ENCODE assay signal across 9 cellular contexts in the genomic region with DNA sequence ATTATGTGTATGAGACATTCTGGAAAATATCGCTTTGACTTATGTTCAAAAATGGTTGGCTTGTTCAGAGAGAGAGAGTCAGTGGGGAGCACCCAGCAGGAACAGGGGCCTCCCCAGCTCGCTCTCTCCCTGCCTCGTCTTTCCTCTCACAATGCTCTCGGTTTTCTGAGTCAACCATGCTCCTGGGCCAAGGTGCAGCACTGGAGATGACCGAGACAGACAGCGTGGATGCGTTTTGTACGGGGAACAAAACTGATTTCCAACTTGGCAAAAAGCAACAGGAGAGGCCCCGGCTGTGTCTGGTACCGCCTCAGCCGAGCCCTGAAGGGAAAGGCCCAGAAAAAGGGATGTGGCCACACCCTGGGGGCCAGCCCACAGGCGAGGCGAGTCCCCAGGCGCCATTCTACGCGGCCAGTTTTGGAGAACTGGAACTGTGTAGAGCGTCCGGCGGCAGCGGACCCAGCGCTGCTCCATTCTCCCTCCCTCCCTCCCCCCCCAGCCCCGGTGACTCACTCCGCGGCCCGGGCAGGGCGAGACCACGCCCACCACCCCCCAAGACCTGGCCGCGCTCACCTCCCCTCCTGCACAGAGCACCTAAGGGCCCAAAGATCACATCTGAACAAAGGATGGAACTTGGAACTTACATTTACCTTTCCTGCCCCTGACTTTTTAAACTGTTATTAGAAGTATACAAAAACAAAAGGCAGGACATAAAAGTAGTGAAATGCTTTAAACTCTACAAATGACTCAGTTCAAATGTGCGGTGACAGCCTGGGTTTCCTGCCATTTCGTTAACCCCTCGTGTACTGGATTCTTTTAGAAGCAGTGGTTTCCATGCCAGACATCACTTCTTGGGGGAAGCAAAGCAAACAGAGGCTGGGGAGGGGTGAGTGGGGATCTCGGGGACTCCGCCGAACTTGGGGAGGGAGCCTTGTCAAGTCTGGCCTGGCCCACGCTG. TPM values are rescaled to one million over a fixed set of nuclear protein-coding genes. Genes with fewer than 3 reads are reported as not detected.
DNase-seq lines count a peak whose midpoint lies in the region; ATAC-seq, FAIRE-seq and TF ChIP-seq lines count a peak whose summit lies in the region.
"Had no signal": no experiment of that assay in that cellular context is flagged by ENCODE, and none has a peak within 500 bp of the region (broad histone marks: within the 10 kb centered on the region; RNA-seq: fewer than 3 reads in every experiment).

No MANE protein-coding gene starts in this region.

- peak; percentile 52 for FAIRE-seq in RCC 7860 (lab: Jason Lieb, UNC)
- FAIRE-seq: TTC549 had no signal

- CTCF ChIA-PET in GM10248 (lab: Yijun Ruan, JAX), result no interaction called here

- DNase-seq in GM10248 (ENCODE audit: extremely low spot score) (peak; percentile 57), RCC 7860 (ENCODE audit: low spot score) (peak; percentile 75), left ventricle myocardium superior (peak; percentile 86), sciatic nerve (ENCODE audit: low spot score) (peak; percentile 79), HuH-7 (ENCODE audit: low spot score) (no peak), NCI-H2196 treated with DMSO at 0.1 percent for 48 hours (lab: John Stamatoyannopoulos, UW; ENCODE audit: unreplicated experiment) (no peak)
- DNase-seq in activated naive CD4-positive, alpha-beta T cell treated with anti-CD3 and anti-CD28 coated beads, Interleukin-2, amount 50 U/mL, for 16 hours, result peak; percentile 77

- POLR2A ChIA-PET in GM10248 (lab: Yijun Ruan, JAX), result no interaction called here

- peak; percentile 69 for ATAC-seq in HG02798 (IDR thresholded peaks at IDR 0.05; ENCODE audit: poor library complexity, unreplicated experiment)
- ATAC-seq in left ventricle myocardium superior, result peak; percentile 90
- peak; percentile 84 for ATAC-seq in sciatic nerve

- TF ChIP-seq CTCF in GM10248 (IDR thresholded peaks at IDR 0.05; ENCODE audit: control extremely low read depth, extremely low read depth, low read depth, missing control alignments), result no peak

- intact Hi-C loops in left ventricle myocardium superior (cut with micrococcal nuclease), result no loop called here
- intact Hi-C loops in sciatic nerve (cut with DNase I), result no loop called here

RNA-seq across cellular contexts. Expression of a gene that starts 12.7 kb away (rescaled TPM):
- 1.2 TPM for total RNA-seq in left ventricle myocardium superior
- 5.7 TPM for total RNA-seq in sciatic nerve

Comparison
In these comparisons a context has a peak if more than half of its experiments do, and no peak if none do; other contexts are left out.
1. DNase-seq: peak in GM10248 (single experiment), RCC 7860 (single experiment), activated naive CD4-positive, alpha-beta T cell treated with anti-CD3 and anti-CD28 coated beads, Interleukin-2, amount 50 U/mL, for 16 hours (single experiment), left ventricle myocardium superior (single experiment) and sciatic nerve (single experiment); none in HuH-7 (single experiment) and NCI-H2196 treated with DMSO at 0.1 percent for 48 hours (single experiment).
2. Peak in every context shown above with its lines, with median percentiles within 50 percentile points of each other: ATAC-seq.